9 cellular contexts compared by ENCODE assay signal in the genomic region with DNA sequence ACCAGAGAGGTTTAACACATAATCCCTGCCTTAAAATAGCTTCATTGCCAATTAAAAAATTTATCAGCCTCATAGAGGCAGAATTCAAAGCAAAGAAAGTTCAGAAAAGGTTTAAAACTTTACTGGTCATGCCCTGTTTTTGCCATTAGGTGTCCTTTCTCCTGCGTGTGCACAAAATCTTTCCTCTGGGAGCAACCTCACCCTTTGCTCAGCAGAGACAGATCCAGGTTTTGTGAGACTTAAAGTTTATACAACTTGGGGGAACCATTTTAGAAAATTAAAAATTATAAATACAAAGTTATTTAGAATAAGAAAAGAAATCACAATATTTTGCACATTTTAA. TPM values are rescaled to one million over a fixed set of nuclear protein-coding genes. Genes with fewer than 3 reads are reported as not detected.
DNase-seq lines count a peak whose midpoint lies in the region; ATAC-seq and TF ChIP-seq lines count a peak whose summit lies in the region.
"Had no signal": no experiment of that assay in that cellular context is flagged by ENCODE, and none has a peak within 500 bp of the region (broad histone marks: within the 10 kb centered on the region; RNA-seq: fewer than 3 reads in every experiment).

No MANE protein-coding gene starts in this region.

- no peak overlapping the region for H3K4me3 Mint-ChIP-seq in nephron progenitor cell

- TF ChIP-seq CTCF in cardiac fibroblast (IDR thresholded peaks at IDR 0.05; ENCODE audit: low read depth, low read length) (peak; percentile 59), nephron progenitor cell (IDR thresholded peaks at IDR 0.05) (peak; percentile 43)

- no peaks in the 10 kb centered on the region for H3K9me3 Mint-ChIP-seq in nephron progenitor cell

- no peaks in the 10 kb centered on the region for H3K4me1 Mint-ChIP-seq in nephron progenitor cell

- H3K27me3 Mint-ChIP-seq in nephron progenitor cell (ENCODE audit: low read depth, poor library complexity) = no peaks in the 10 kb centered on the region

- H3K27ac Mint-ChIP-seq in nephron progenitor cell = no peak overlapping the region

- H3K36me3 Mint-ChIP-seq in nephron progenitor cell (ENCODE audit: low read depth) = no peaks in the 10 kb centered on the region

- no peak overlapping the region for H3K4me3 ChIP-seq in cardiac fibroblast (replicated peaks in 1 of 2; ENCODE audit: low read depth in 2 of 2, low read length in 2 of 2)

- DNase-seq in DMS53 (lab: John Stamatoyannopoulos, UW) (peak; percentile 37), DMS53 treated with DMSO at 0.1 percent for 48 hours (lab: John Stamatoyannopoulos, UW; ENCODE audit: unreplicated experiment) (no peak), M059J (ENCODE audit: low read depth) (peak; percentile 48), cardiac fibroblast (ENCODE audit: low read depth in 2 of 2) (peak; percentile 49 to 52), nephron progenitor cell (no peak)
- DNase-seq: NCI-H2029 had no signal

- ATAC-seq in HG03045 (IDR thresholded peaks at IDR 0.05; ENCODE audit: unreplicated experiment) (no peak), GM18858 (IDR thresholded peaks at IDR 0.05; ENCODE audit: unreplicated experiment) (no peak), HG03095 (IDR thresholded peaks at IDR 0.05; ENCODE audit: unreplicated experiment) (no peak)

RNA-seq across cellular contexts. Expression of a gene that starts 41.8 kb away (rescaled TPM):
- 0.42 TPM in 1 of 2 replicates, not detected in the other for total RNA-seq in M059J (2014; rRNA removed; shearing (Covaris generic))

Comparison
In these comparisons a context has a peak if more than half of its experiments do, and no peak if none do; other contexts are left out.
1. DNase-seq: peak in DMS53 (single experiment), M059J (single experiment) and cardiac fibroblast (2 of 2); none in DMS53 treated with DMSO at 0.1 percent for 48 hours (single experiment) and nephron progenitor cell (single experiment).